ENCODE assay signal across 39 cellular contexts in genomic region chr10:49377256-49377655, GRCh38. TPM values are rescaled to one million over a fixed set of nuclear protein-coding genes. Genes with fewer than 3 reads are reported as not detected.
"Had no signal": no experiment of that assay in that cellular context is flagged by ENCODE, and none has a peak within 500 bp of the region (broad histone marks: within the 10 kb centered on the region; RNA-seq: fewer than 3 reads in every experiment).

No MANE protein-coding gene starts in this region.

- H3K4me1 Mint-ChIP-seq: activated B cell treated with CpG ODN at 0.5 μM for 24 hours; activated CD4-positive, alpha-beta T cell treated with anti-CD3 and anti-CD28 coated beads, Interleukin-2, amount 10 ng/mL, durations not matched to agents 24 days and 14 days; activated naive CD8-positive, alpha-beta T cell treated with anti-CD3 and anti-CD28 coated beads for 36 hours; activated T-helper 17 cell treated with anti-CD3 and anti-CD28 coated beads, Interleukin-2, amount 50 U/mL, for 72 hours had no signal

- H3K36me3 Mint-ChIP-seq: activated CD4-positive, alpha-beta memory T cell treated with anti-CD3 and anti-CD28 coated beads for 36 hours; activated naive CD4-positive, alpha-beta T cell treated with anti-CD3 and anti-CD28 coated beads, Interleukin-2, amount 50 U/mL, for 72 hours; activated naive CD8-positive, alpha-beta T cell treated with anti-CD3 and anti-CD28 coated beads for 36 hours had no signal

- H3K4me1 ChIP-seq: adrenal gland, body of pancreas, breast epithelium had no signal

- H3K9me3 Mint-ChIP-seq: activated B cell treated with CpG ODN at 0.5 μM for 24 hours; activated CD4-positive, alpha-beta memory T cell treated with anti-CD3 and anti-CD28 coated beads for 36 hours; activated CD4-positive, alpha-beta T cell treated with anti-CD3 and anti-CD28 coated beads, Interleukin-2, amount 10 ng/mL, durations not matched to agents 24 days and 14 days; activated CD8-positive, alpha-beta T cell treated with anti-CD3 and anti-CD28 coated beads for 36 hours; activated naive CD4-positive, alpha-beta T cell treated with anti-CD3 and anti-CD28 coated beads for 36 hours; activated naive CD4-positive, alpha-beta T cell treated with anti-CD3 and anti-CD28 coated beads, Interleukin-2, amount 50 U/mL, for 72 hours; activated naive CD8-positive, alpha-beta T cell treated with anti-CD3 and anti-CD28 coated beads for 36 hours; activated T-cell treated with anti-CD3 and anti-CD28 coated beads, Interleukin-2, amount 50 U/mL, for 4 hours; activated T-cell treated with anti-CD3 and anti-CD28 coated beads, Interleukin-2, amount 50 U/mL, for 72 hours; activated T-helper 1 cell treated with anti-CD3 and anti-CD28 coated beads, Interleukin-12 subunit alpha, Interleukin-12 subunit beta, Interleukin-2, Interleukin-4 antibody, amounts not matched to agents 30 ng/mL and 10 ng/mL and 1 ng/mL, durations not matched to agents 14 hours and 24 hours and 36 hours; activated T-helper 17 cell treated with anti-CD3 and anti-CD28 coated beads, Interleukin-2, amount 50 U/mL, for 72 hours; T-helper 1 cell treated with Interleukin-12 subunit alpha and Interleukin-12 subunit beta and Interleukin-4 antibody, amounts not matched to agents 30 μg/mL and 1 μg/mL, for 36 hours; T-helper 2 cell treated with Interferon-gamma antibody and Interleukin-4, amounts not matched to agents 5 μg/mL and 100 μg/mL, for 36 hours had no signal

- H3K27ac ChIP-seq: adrenal gland, body of pancreas, brain microvascular endothelial cell, breast epithelium, VCaP had no signal

- ATAC-seq: activated CD8-positive, alpha-beta T cell treated with anti-CD3 and anti-CD28 coated beads for 36 hours; activated naive CD4-positive, alpha-beta T cell treated with anti-CD3 and anti-CD28 coated beads, Interleukin-2, amount 50 U/mL, for 72 hours; activated T-cell treated with anti-CD3 and anti-CD28 coated beads, Interleukin-2, amount 50 U/mL, for 4 hours; activated T-cell treated with anti-CD3 and anti-CD28 coated beads, Interleukin-2, amount 50 U/mL, for 72 hours; activated T-helper 17 cell treated with anti-CD3 and anti-CD28 coated beads, Interleukin-2, amount 50 U/mL, for 72 hours; body of pancreas had no signal

- H3K36me3 ChIP-seq: adrenal gland, brain microvascular endothelial cell, breast epithelium had no signal

- H3K27me3 ChIP-seq: adrenal gland, body of pancreas, brain microvascular endothelial cell had no signal

- H3K27ac Mint-ChIP-seq: activated B cell treated with CpG ODN at 0.5 μM for 24 hours; activated CD4-positive, alpha-beta memory T cell treated with anti-CD3 and anti-CD28 coated beads for 36 hours; activated CD4-positive, alpha-beta T cell treated with anti-CD3 and anti-CD28 coated beads, Interleukin-2, amount 10 ng/mL, durations not matched to agents 24 days and 14 days; activated CD8-positive, alpha-beta T cell treated with anti-CD3 and anti-CD28 coated beads for 36 hours; activated naive CD4-positive, alpha-beta T cell treated with anti-CD3 and anti-CD28 coated beads for 36 hours; activated naive CD4-positive, alpha-beta T cell treated with anti-CD3 and anti-CD28 coated beads, Interleukin-2, amount 50 U/mL, for 72 hours; activated naive CD8-positive, alpha-beta T cell treated with anti-CD3 and anti-CD28 coated beads for 36 hours; activated T-cell treated with anti-CD3 and anti-CD28 coated beads, Interleukin-2, amount 50 U/mL, for 72 hours; activated T-helper 1 cell treated with anti-CD3 and anti-CD28 coated beads, Interleukin-12 subunit alpha, Interleukin-12 subunit beta, Interleukin-2, Interleukin-4 antibody, amounts not matched to agents 30 ng/mL and 10 ng/mL and 1 ng/mL, durations not matched to agents 14 hours and 24 hours and 36 hours; activated T-helper 17 cell treated with anti-CD3 and anti-CD28 coated beads, Interleukin-2, amount 50 U/mL, for 72 hours; T-helper 1 cell treated with Interleukin-12 subunit alpha and Interleukin-12 subunit beta and Interleukin-4 antibody, amounts not matched to agents 30 μg/mL and 1 μg/mL, for 36 hours; T-helper 2 cell treated with Interferon-gamma antibody and Interleukin-4, amounts not matched to agents 5 μg/mL and 100 μg/mL, for 36 hours had no signal

- H3K9me3 ChIP-seq: adrenal gland, body of pancreas, breast epithelium had no signal

- H3K4me3 Mint-ChIP-seq: activated B cell treated with CpG ODN at 0.5 μM for 24 hours; activated CD4-positive, alpha-beta memory T cell treated with anti-CD3 and anti-CD28 coated beads for 36 hours; activated CD4-positive, alpha-beta T cell treated with anti-CD3 and anti-CD28 coated beads, Interleukin-2, amount 10 ng/mL, durations not matched to agents 24 days and 14 days; activated CD8-positive, alpha-beta T cell treated with anti-CD3 and anti-CD28 coated beads for 36 hours; activated naive CD4-positive, alpha-beta T cell treated with anti-CD3 and anti-CD28 coated beads for 36 hours; activated naive CD8-positive, alpha-beta T cell treated with anti-CD3 and anti-CD28 coated beads for 36 hours; activated T-cell treated with anti-CD3 and anti-CD28 coated beads, Interleukin-2, amount 50 U/mL, for 4 hours; activated T-cell treated with anti-CD3 and anti-CD28 coated beads, Interleukin-2, amount 50 U/mL, for 72 hours; activated T-helper 1 cell treated with anti-CD3 and anti-CD28 coated beads, Interleukin-12 subunit alpha, Interleukin-12 subunit beta, Interleukin-2, Interleukin-4 antibody, amounts not matched to agents 30 ng/mL and 10 ng/mL and 1 ng/mL, durations not matched to agents 14 hours and 24 hours and 36 hours; activated T-helper 17 cell treated with anti-CD3 and anti-CD28 coated beads, Interleukin-2, amount 50 U/mL, for 72 hours; T-helper 1 cell treated with Interleukin-12 subunit alpha and Interleukin-12 subunit beta and Interleukin-4 antibody, amounts not matched to agents 30 μg/mL and 1 μg/mL, for 36 hours; T-helper 2 cell treated with Interferon-gamma antibody and Interleukin-4, amounts not matched to agents 5 μg/mL and 100 μg/mL, for 36 hours had no signal

- H3K4me3 ChIP-seq: adrenal gland, body of pancreas, breast epithelium had no signal

- H3K27me3 Mint-ChIP-seq: activated naive CD8-positive, alpha-beta T cell treated with anti-CD3 and anti-CD28 coated beads for 36 hours had no signal

- DNase-seq: activated B cell treated with CpG ODN at 0.5 μM for 24 hours; activated CD4-positive, alpha-beta memory T cell treated with anti-CD3 and anti-CD28 coated beads for 36 hours; activated CD4-positive, alpha-beta T cell treated with anti-CD3 and anti-CD28 coated beads for 4 hours; activated CD4-positive, alpha-beta T cell treated with anti-CD3 and anti-CD28 coated beads, Interleukin-2, amount 10 ng/mL, durations not matched to agents 24 days and 14 days; activated CD4-positive, alpha-beta T cell treated with anti-CD3 and anti-CD28 coated beads, Interleukin-2, amount 50 U/mL, for 1 hour; activated CD4-positive, alpha-beta T cell treated with anti-CD3 and anti-CD28 coated beads, Interleukin-2, amount 50 U/mL, for 4 hours; activated CD4-positive, CD25-positive, alpha-beta regulatory T cell treated with anti-CD3 and anti-CD28 coated beads, Interleukin-2, amount 50 U/mL, for 72 hours; activated CD8-positive, alpha-beta memory T cell treated with anti-CD3 and anti-CD28 coated beads, Interleukin-2, amount 50 U/mL, for 4 hours; activated CD8-positive, alpha-beta T cell treated with anti-CD3 and anti-CD28 coated beads for 36 hours; activated effector memory CD4-positive, alpha-beta T cell treated with anti-CD3 and anti-CD28 coated beads, Interleukin-2, amount 50 U/mL, for 16 hours; activated gamma-delta T cell treated with Interleukin-2 at 50 U/mL for 16 hours; activated naive CD4-positive, alpha-beta T cell; activated naive CD4-positive, alpha-beta T cell treated with anti-CD3 and anti-CD28 coated beads for 36 hours; activated naive CD4-positive, alpha-beta T cell treated with anti-CD3 and anti-CD28 coated beads, Interleukin-2, amount 50 U/mL, for 16 hours; activated naive CD8-positive, alpha-beta T cell treated with anti-CD3 and anti-CD28 coated beads for 36 hours; activated T-cell treated with anti-CD3 and anti-CD28 coated beads for 4 hours; activated T-cell treated with anti-CD3 and anti-CD28 coated beads, Interleukin-2, amount 50 U/mL, for 1 hour; activated T-cell treated with anti-CD3 and anti-CD28 coated beads, Interleukin-2, amount 50 U/mL, for 4 hours; activated T-cell treated with anti-CD3 and anti-CD28 coated beads, Interleukin-2, amount 50 U/mL, for 72 hours; amniotic stem cell; body of pancreas; brain microvascular endothelial cell; central memory CD4-positive, alpha-beta T cell; T-helper 1 cell; T-helper 2 cell; T-helper 9 cell had no signal

RNA-seq across cellular contexts. Expression of gene DRGX, which starts 18.6 kb away (rescaled TPM):
- total RNA-seq: activated B cell treated with CpG ODN at 0.5 μM for 24 hours; activated CD4-positive, alpha-beta memory T cell treated with anti-CD3 and anti-CD28 coated beads for 36 hours; activated CD8-positive, alpha-beta memory T cell treated with anti-CD3 and anti-CD28 coated beads for 36 hours; activated CD8-positive, alpha-beta T cell treated with anti-CD3 and anti-CD28 coated beads for 36 hours; activated naive CD4-positive, alpha-beta T cell treated with anti-CD3 and anti-CD28 coated beads for 36 hours; activated naive CD4-positive, alpha-beta T cell treated with anti-CD3 and anti-CD28 coated beads, Interleukin-2, amount 50 U/mL, for 72 hours; activated naive CD8-positive, alpha-beta T cell treated with anti-CD3 and anti-CD28 coated beads for 36 hours; activated T-cell treated with anti-CD3 and anti-CD28 coated beads, Interleukin-2, amount 50 U/mL, for 4 hours; activated T-cell treated with anti-CD3 and anti-CD28 coated beads, Interleukin-2, amount 50 U/mL, for 72 hours; activated T-helper 1 cell treated with anti-CD3 and anti-CD28 coated beads, Interleukin-12 subunit alpha, Interleukin-12 subunit beta, Interleukin-2, Interleukin-4 antibody, amounts not matched to agents 30 ng/mL and 10 ng/mL and 1 ng/mL, durations not matched to agents 14 hours and 24 hours and 36 hours; activated T-helper 17 cell treated with anti-CD3 and anti-CD28 coated beads, Interleukin-2, amount 50 U/mL, for 72 hours; aorta; astrocyte; body of pancreas; breast epithelium; cardiac septum; cerebellum had no signal
